1 cellular context compared by ENCODE assay signal in the genomic region with DNA sequence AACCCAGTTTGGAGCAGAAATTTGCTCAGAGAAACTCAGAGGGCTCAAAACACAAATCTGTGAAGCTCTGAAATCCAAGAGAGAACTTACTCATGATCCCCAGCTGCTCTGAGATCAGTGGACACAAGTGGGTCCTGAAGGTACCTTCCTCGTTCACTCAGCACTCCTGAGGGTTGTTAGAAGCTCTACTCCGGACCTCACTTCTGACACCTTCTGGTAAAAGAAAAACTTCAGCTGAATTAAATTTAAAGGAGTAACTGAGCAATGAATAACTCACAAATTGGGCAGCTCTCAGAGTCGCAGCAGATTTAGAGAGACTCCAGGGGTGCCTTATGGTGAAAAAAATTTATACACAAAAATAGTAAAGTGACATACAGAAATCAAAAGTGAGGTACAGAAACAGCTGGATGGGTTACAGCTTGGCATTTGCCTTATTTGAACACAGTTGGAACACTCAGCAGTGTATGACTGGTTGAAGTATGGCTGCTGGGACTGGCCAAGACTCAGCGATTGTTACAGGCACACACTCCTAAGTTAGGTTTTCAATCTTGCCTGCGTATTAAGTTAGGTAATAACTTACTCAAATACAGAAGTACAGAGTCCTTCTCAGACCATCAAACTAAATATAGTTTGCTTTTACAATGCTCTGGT.
TF ChIP-seq lines count a peak whose summit lies in the region.

No MANE protein-coding gene starts in this region.

TF ChIP-seq in HepG2, 621 proteins besides CTCF, POLR2A, EP300 and RAD21:
- TF ChIP-seq, protein P1, sequence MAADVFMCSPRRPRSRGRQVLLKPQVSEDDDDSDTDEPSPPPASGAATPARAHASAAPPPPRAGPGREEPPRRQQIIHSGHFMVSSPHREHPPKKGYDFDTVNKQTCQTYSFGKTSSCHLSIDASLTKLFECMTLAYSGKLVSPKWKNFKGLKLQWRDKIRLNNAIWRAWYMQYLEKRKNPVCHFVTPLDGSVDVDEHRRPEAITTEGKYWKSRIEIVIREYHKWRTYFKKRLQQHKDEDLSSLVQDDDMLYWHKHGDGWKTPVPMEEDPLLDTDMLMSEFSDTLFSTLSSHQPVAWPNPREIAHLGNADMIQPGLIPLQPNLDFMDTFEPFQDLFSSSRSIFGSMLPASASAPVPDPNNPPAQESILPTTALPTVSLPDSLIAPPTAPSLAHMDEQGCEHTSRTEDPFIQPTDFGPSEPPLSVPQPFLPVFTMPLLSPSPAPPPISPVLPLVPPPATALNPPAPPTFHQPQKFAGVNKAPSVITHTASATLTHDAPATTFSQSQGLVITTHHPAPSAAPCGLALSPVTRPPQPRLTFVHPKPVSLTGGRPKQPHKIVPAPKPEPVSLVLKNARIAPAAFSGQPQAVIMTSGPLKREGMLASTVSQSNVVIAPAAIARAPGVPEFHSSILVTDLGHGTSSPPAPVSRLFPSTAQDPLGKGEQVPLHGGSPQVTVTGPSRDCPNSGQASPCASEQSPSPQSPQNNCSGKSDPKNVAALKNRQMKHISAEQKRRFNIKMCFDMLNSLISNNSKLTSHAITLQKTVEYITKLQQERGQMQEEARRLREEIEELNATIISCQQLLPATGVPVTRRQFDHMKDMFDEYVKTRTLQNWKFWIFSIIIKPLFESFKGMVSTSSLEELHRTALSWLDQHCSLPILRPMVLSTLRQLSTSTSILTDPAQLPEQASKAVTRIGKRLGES (CRISPR knock-in tag; IDR thresholded peaks at IDR 0.05; ENCODE audit: borderline replicate concordance), result no peak
- TF ChIP-seq ZGPAT (CRISPR knock-in tag; IDR thresholded peaks at IDR 0.05) (no peak), CREB3 (CRISPR knock-in tag; IDR thresholded peaks at IDR 0.05) (no peak)
